1 cellular context compared by ENCODE assay signal in genomic region chr19:57280165-57280912, GRCh38.
TF ChIP-seq lines count a peak whose summit lies in the region.

TSS of gene ZNF460 (plus strand) at chr19:57280485. CDS start at chr19:57280807, 322 bp downstream.

TF ChIP-seq in HepG2, 621 proteins besides CTCF, POLR2A, EP300 and RAD21 (continued from another document and continues in another):
- no peak for TF ChIP-seq BRF2 (CRISPR knock-in tag; IDR thresholded peaks at IDR 0.05)
- TF ChIP-seq SRSF1 (optimal IDR thresholded peaks at IDR 0.05; ENCODE audit: low read depth, low read length), result peak; percentile 70
- TF ChIP-seq ZSCAN29 (CRISPR knock-in tag; conservative IDR thresholded peaks at IDR 0.05), result no peak
- TF ChIP-seq KDM5A (IDR thresholded peaks at IDR 0.05; ENCODE audit: borderline replicate concordance, low read length), result peak; percentile 94
- TF ChIP-seq MLXIP (CRISPR knock-in tag; IDR thresholded peaks at IDR 0.05; ENCODE audit: borderline replicate concordance), result no peak
- TF ChIP-seq ZSCAN12 (CRISPR knock-in tag; IDR thresholded peaks at IDR 0.05), result no peak
- TF ChIP-seq ZBTB38 (CRISPR knock-in tag; IDR thresholded peaks at IDR 0.05), result peak; percentile 82
- TF ChIP-seq SP5 (CRISPR knock-in tag; IDR thresholded peaks at IDR 0.05; ENCODE audit: borderline replicate concordance, low read depth), result no peak; the same call in 1 of the 2 replicates
- no peak for TF ChIP-seq WIZ (CRISPR knock-in tag; IDR thresholded peaks at IDR 0.05)
- peak; percentile 59; the same call in 1 of the 2 replicates for TF ChIP-seq ZKSCAN5 (CRISPR knock-in tag; IDR thresholded peaks at IDR 0.05)
- peak; percentile 68; the same call in 1 of the 2 replicates for TF ChIP-seq EED (CRISPR knock-in tag; IDR thresholded peaks at IDR 0.05)
- no peak for TF ChIP-seq ZNF513 (CRISPR knock-in tag; conservative IDR thresholded peaks at IDR 0.05)
- TF ChIP-seq ZMYM4 (CRISPR knock-in tag; IDR thresholded peaks at IDR 0.05), result no peak; the same call in none of the 2 replicates
- TF ChIP-seq PHF8 (CRISPR knock-in tag; IDR thresholded peaks at IDR 0.05), result peak; percentile 96
- no peak for TF ChIP-seq MTERF4 (CRISPR knock-in tag; IDR thresholded peaks at IDR 0.05)
- TF ChIP-seq ZFY (CRISPR knock-in tag; IDR thresholded peaks at IDR 0.05), result peak; percentile 100
- TF ChIP-seq NFRKB (IDR thresholded peaks at IDR 0.05), result no peak
- no peak for TF ChIP-seq REXO4 (CRISPR knock-in tag; IDR thresholded peaks at IDR 0.05; ENCODE audit: borderline replicate concordance)
- 0 out of 2 replicates have a peak, but pooled peaks have one; percentile 43 for TF ChIP-seq HOMEZ (CRISPR knock-in tag; IDR thresholded peaks at IDR 0.05; ENCODE audit: low read depth)
- no peak for TF ChIP-seq ZNF747 (CRISPR knock-in tag; IDR thresholded peaks at IDR 0.05; ENCODE audit: borderline replicate concordance)
- no peak; the same call in 1 of the 2 replicates for TF ChIP-seq PRDM10 (CRISPR knock-in tag; IDR thresholded peaks at IDR 0.05; ENCODE audit: low read depth)
- TF ChIP-seq KIAA2018 (CRISPR knock-in tag; IDR thresholded peaks at IDR 0.05; ENCODE audit: borderline replicate concordance), result no peak
- TF ChIP-seq MED13 (CRISPR knock-in tag; IDR thresholded peaks at IDR 0.05), result peak; percentile 63; the same call in 1 of the 2 replicates
- peak; percentile 79 for TF ChIP-seq POLR2G (IDR thresholded peaks at IDR 0.05; ENCODE audit: low read depth, low read length)
- no peak; the same call in 1 of the 2 replicates for TF ChIP-seq ZNF33A (CRISPR knock-in tag; IDR thresholded peaks at IDR 0.05; ENCODE audit: borderline replicate concordance)
- no peak for TF ChIP-seq ZNF570 (CRISPR knock-in tag; IDR thresholded peaks at IDR 0.05; ENCODE audit: borderline replicate concordance)
- TF ChIP-seq THYN1 (CRISPR knock-in tag; IDR thresholded peaks at IDR 0.05; ENCODE audit: borderline replicate concordance, low read depth), result no peak
- TF ChIP-seq ZXDC (CRISPR knock-in tag; IDR thresholded peaks at IDR 0.05), result no peak; the same call in 1 of the 2 replicates
- no peak; the same call in 1 of the 2 replicates for TF ChIP-seq ZBTB34 (CRISPR knock-in tag; IDR thresholded peaks at IDR 0.05)
